ENCODE assay signal across 12 cellular contexts in the genomic region with DNA sequence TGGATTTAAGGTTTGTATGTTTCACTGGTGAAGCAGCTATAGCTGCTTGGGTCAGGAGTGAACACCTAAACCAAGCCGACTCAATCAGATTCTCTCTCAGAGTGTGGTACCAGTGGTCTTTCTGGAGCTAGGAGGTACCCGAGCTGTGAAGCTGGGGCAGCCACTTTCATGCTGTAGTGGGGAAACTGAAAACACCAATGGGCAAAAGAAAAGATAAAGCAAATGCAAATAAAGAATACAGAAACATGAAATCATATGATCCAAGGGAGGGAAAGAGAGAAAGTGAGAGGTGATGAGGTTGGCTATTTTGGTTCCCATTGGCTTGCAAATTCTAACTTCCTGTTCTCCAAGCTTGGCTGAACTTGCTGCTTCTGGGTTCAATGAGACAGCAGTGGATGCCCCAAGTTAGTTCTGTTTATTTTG.
DNase-seq lines count a peak whose midpoint lies in the region; ATAC-seq and TF ChIP-seq lines count a peak whose summit lies in the region.
"Had no signal": no experiment of that assay in that cellular context is flagged by ENCODE, and none has a peak within 500 bp of the region (broad histone marks: within the 10 kb centered on the region; RNA-seq: fewer than 3 reads in every experiment).

No MANE protein-coding gene starts in this region.

- no peak overlapping the region for H3K27ac ChIP-seq in WERI-Rb-1

- H3K36me3 ChIP-seq in WERI-Rb-1, result no peaks in the 10 kb centered on the region

- H3K9me3 ChIP-seq in T-helper 17 cell (ENCODE audit: control insufficient read depth, low read length, poor library complexity, severe bottlenecking), result peaks cover 2% of the 10 kb centered on the region
- peaks cover 7% of the 10 kb centered on the region for H3K9me3 ChIP-seq in WERI-Rb-1 (ENCODE audit: severe bottlenecking)

- TF ChIP-seq CTCF in WERI-Rb-1 (IDR thresholded peaks at IDR 0.05; ENCODE audit: low read depth, low read length), result no peak

- no peak overlapping the region for H3K27ac Mint-ChIP-seq in T-helper 17 cell

- no peaks in the 10 kb centered on the region for H3K36me3 Mint-ChIP-seq in T-helper 17 cell (ENCODE audit: low read depth)

- H3K27me3 Mint-ChIP-seq in T-helper 17 cell, result no peaks in the 10 kb centered on the region

- no peaks in the 10 kb centered on the region for H3K4me1 Mint-ChIP-seq in T-helper 17 cell

- ATAC-seq in GM18520 (IDR thresholded peaks at IDR 0.05; ENCODE audit: unreplicated experiment), result peak; percentile 41
- ATAC-seq in GM21390 (IDR thresholded peaks at IDR 0.05; ENCODE audit: unreplicated experiment), result peak; percentile 92
- ATAC-seq in HG03060 (IDR thresholded peaks at IDR 0.05; ENCODE audit: low read depth, unreplicated experiment), result peak; percentile 73
- ATAC-seq in T-helper 17 cell, result peak; percentile 16

- DNase-seq in T-helper 17 cell, result no peak
- no peak for DNase-seq in EL
- no peak for DNase-seq in WERI-Rb-1
- no peak for DNase-seq in anterior cingulate cortex (lab: John Stamatoyannopoulos, UW)
- no peak for DNase-seq in activated CD4-positive, CD25-positive, alpha-beta regulatory T cell treated with anti-CD3 and anti-CD28 coated beads, Interleukin-2, amount 50 U/mL, for 72 hours
- DNase-seq: COR-L47; NCI-H526; stimulated activated CD4-positive, alpha-beta T cell treated with anti-CD3 and anti-CD28 coated beads, Interleukin-1b, Interleukin-23, amount 100 ng/mL, for 48 hours; T1000 had no signal

- H3K4me3 Mint-ChIP-seq in T-helper 17 cell, result no peak overlapping the region

- no peaks in the 10 kb centered on the region for H3K27me3 ChIP-seq in WERI-Rb-1 (ENCODE audit: insufficient read depth, low read depth, severe bottlenecking)

- no peak overlapping the region for H3K4me3 ChIP-seq in WERI-Rb-1 (ENCODE audit: low read depth, low read length)

Comparison
In these comparisons a context has a peak if more than half of its experiments do, and no peak if none do; other contexts are left out.
1. ATAC-seq: peak in every context shown above with its lines; median percentile 92 in GM21390; 73 in HG03060; 41 in GM18520; 16 in T-helper 17 cell.